Comparison of ENCODE assay signal across 8 cellular contexts in the genomic region with DNA sequence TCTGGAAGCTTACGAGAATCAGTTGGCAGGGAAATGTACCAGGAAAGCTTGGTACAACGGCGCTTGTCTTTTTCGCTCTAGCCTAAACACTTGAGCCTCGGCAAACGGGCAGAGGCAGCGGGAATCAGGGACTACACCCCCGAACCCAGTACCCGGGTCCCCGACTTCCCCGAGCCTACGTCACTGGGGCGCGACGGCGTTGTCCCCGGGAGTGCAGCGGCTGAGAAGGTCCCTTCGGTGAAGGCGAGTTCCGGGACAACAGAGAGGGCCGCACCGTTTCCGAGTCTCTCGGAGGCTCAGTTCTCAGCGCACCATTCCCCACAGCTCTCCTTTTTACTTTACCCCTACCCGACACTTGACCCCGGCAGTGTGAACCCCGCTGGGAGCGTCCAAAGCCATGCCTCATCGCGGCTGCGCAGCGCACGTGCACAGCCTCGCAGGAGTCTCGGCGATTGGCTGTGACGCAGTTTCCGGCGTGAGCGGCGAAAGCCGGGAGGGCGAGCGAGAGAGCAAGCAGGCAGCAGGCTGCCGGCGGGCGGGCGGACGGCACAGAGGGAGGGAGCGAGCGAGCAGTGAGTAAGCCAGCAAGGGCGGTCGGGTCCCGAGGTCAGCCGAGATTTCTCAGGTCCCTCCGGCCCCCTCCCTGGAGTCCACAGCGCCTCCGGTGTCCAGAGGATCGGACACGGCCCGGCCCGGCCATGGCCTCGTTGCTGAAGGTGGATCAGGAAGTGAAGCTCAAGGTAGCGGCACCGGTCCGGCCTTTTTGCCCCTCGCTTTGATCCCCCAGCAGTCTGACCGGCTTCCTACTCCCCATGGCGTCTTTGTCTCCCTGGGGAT. TPM values are rescaled to one million over a fixed set of nuclear protein-coding genes. Genes with fewer than 3 reads are reported as not detected.
A peak's percentile ranks its signal among the peaks of the same experiment; 100 is the strongest.
DNase-seq lines count a peak whose midpoint lies in the region; ATAC-seq and TF ChIP-seq lines count a peak whose summit lies in the region.

A gene with protein sequence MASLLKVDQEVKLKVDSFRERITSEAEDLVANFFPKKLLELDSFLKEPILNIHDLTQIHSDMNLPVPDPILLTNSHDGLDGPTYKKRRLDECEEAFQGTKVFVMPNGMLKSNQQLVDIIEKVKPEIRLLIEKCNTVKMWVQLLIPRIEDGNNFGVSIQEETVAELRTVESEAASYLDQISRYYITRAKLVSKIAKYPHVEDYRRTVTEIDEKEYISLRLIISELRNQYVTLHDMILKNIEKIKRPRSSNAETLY (plus strand): TSS at position 464 of the 837 bp plus-strand sequence. CDS start 235 bp downstream, at position 699.

- no peaks in the 10 kb centered on the region for H3K9me3 Mint-ChIP-seq in activated naive CD8-positive, alpha-beta T cell treated with anti-CD3 and anti-CD28 coated beads, Interleukin-2, amount 10 ng/mL, durations not matched to agents 7 days and 5 days

- intact Hi-C loops in Right ventricle myocardium inferior (cut with DNase I) (no loop called here), tibial artery (cut with DNase I; ENCODE audit: low total_unique reads) (no loop called here)

- no peaks in the 10 kb centered on the region for H3K27me3 Mint-ChIP-seq in activated naive CD8-positive, alpha-beta T cell treated with anti-CD3 and anti-CD28 coated beads, Interleukin-2, amount 10 ng/mL, durations not matched to agents 7 days and 5 days

- peaks cover 4% of the 10 kb centered on the region; the same call in 1 of the 2 replicates for H3F3A ChIP-seq in SU-DHL-6 (ENCODE audit: insufficient read depth)

- H3K27me3 ChIP-seq in SU-DHL-6 (ENCODE audit: low read length), result no peaks in the 10 kb centered on the region
- no peaks in the 10 kb centered on the region for H3K27me3 ChIP-seq in parathyroid adenoma (ENCODE audit: control insufficient read depth, insufficient read depth, low read length)
- H3K27me3 ChIP-seq in tibial artery, result no peaks in the 10 kb centered on the region

- TF ChIP-seq CTCF in GM10266 (IDR thresholded peaks at IDR 0.05; ENCODE audit: control insufficient read depth, insufficient read depth, low read depth, missing control alignments), result no peak
- no peak for TF ChIP-seq CTCF in SU-DHL-6 (IDR thresholded peaks at IDR 0.05; ENCODE audit: insufficient read depth, low read length, poor library complexity, severe bottlenecking)
- no peak for TF ChIP-seq CTCF in parathyroid adenoma (IDR thresholded peaks at IDR 0.05)
- TF ChIP-seq CTCF in tibial artery (IDR thresholded peaks at IDR 0.05), result peak in 1 of 2 experiments; percentile 4

- peak within 1 kb of the TSS; percentile 97 for H3K27ac Mint-ChIP-seq in activated naive CD8-positive, alpha-beta T cell treated with anti-CD3 and anti-CD28 coated beads, Interleukin-2, amount 10 ng/mL, durations not matched to agents 7 days and 5 days

- peak within 1 kb of the TSS; percentile 83 for H2AFZ ChIP-seq in SU-DHL-6 (ENCODE audit: low read depth, low read length, severe bottlenecking)
- peak within 1 kb of the TSS; percentile 96 for H2AFZ ChIP-seq in parathyroid adenoma

- peak within 1 kb of the TSS; percentile 43 for H3K27ac ChIP-seq in SU-DHL-6 (ENCODE audit: low read depth, low read length)
- peak within 1 kb of the TSS; percentile 71 for H3K27ac ChIP-seq in parathyroid adenoma
- H3K27ac ChIP-seq in tibial artery, result peak within 1 kb of the TSS; percentile 85 to 86

- peak within 1 kb of the TSS; percentile 91 for H3K9ac ChIP-seq in SU-DHL-6 (ENCODE audit: low read length)
- H3K9ac ChIP-seq in parathyroid adenoma, result peak within 1 kb of the TSS; percentile 40

- H3K9me2 ChIP-seq in SU-DHL-6 (replicated peaks; ENCODE audit: insufficient read depth, low read length), result no peaks in the 10 kb centered on the region

- H3K36me3 ChIP-seq in SU-DHL-6 (ENCODE audit: low read length) (peaks cover 17% of the 10 kb centered on the region; the same call in 1 of the 2 replicates), parathyroid adenoma (ENCODE audit: control insufficient read depth, insufficient read depth, low read length) (no peaks in the 10 kb centered on the region), tibial artery (peaks cover 16 to 35% (median 21%) of the 10 kb centered on the region in 3 donors)

- H3K36me3 Mint-ChIP-seq in activated naive CD8-positive, alpha-beta T cell treated with anti-CD3 and anti-CD28 coated beads, Interleukin-2, amount 10 ng/mL, durations not matched to agents 7 days and 5 days, result peaks cover 24% of the 10 kb centered on the region

- H3K4me1 ChIP-seq in parathyroid adenoma, result peaks cover 4% of the 10 kb centered on the region
- H3K4me1 ChIP-seq in tibial artery, result peaks cover 0 to 23% (median 6%) of the 10 kb centered on the region in 4 donors

- H3K4me3 Mint-ChIP-seq in activated naive CD8-positive, alpha-beta T cell treated with anti-CD3 and anti-CD28 coated beads, Interleukin-2, amount 10 ng/mL, durations not matched to agents 7 days and 5 days, result peak within 1 kb of the TSS; percentile 92

- POLR2A ChIA-PET in activated naive CD8-positive, alpha-beta T cell treated with anti-CD3 and anti-CD28 coated beads, Interleukin-2, amount 10 ng/mL, durations not matched to agents 7 days and 5 days (lab: Charles Lee), result interaction anchor here (0.6 to 2.8 kb wide), 8 partner anchors 9 to 165 kb away, joined by 3 to 44 read pairs (median 4); a partner anchor contains a TSS

- peak within 1 kb of the TSS; percentile 87 for H3K4me3 ChIP-seq in SU-DHL-6 (ENCODE audit: insufficient read depth, low read length, poor library complexity, severe bottlenecking)
- H3K4me3 ChIP-seq in parathyroid adenoma (ENCODE audit: low read depth, low read length), result peak within 1 kb of the TSS; percentile 73
- peak within 1 kb of the TSS; percentile 80 to 81 for H3K4me3 ChIP-seq in tibial artery

- H3K9me3 ChIP-seq in SU-DHL-6 (ENCODE audit: insufficient read depth, low read length) (no peaks in the 10 kb centered on the region), parathyroid adenoma (ENCODE audit: control insufficient read depth, low read length) (no peaks in the 10 kb centered on the region), tibial artery (no peaks in the 10 kb centered on the region)

- H3K4me2 ChIP-seq in SU-DHL-6 (ENCODE audit: low read depth, low read length, poor library complexity, severe bottlenecking), result peak within 1 kb of the TSS; percentile 92
- H3K4me2 ChIP-seq in parathyroid adenoma (ENCODE audit: low read length), result peak within 1 kb of the TSS; percentile 74

- H4K20me1 ChIP-seq in SU-DHL-6 (ENCODE audit: low read depth, low read length), result no peaks in the 10 kb centered on the region

- H3K79me2 ChIP-seq in SU-DHL-6 (ENCODE audit: insufficient read depth, low read length) (peaks cover 33% of the 10 kb centered on the region), parathyroid adenoma (peaks cover 8% of the 10 kb centered on the region)

- DNase-seq in GM10266 (ENCODE audit: extremely low spot score), result peak; percentile 89
- peak; percentile 89 for DNase-seq in NCI-H1092 treated with DMSO at 0.1 percent for 48 hours (lab: John Stamatoyannopoulos, UW)
- DNase-seq in activated naive CD8-positive, alpha-beta T cell treated with anti-CD3 and anti-CD28 coated beads, Interleukin-2, amount 10 ng/mL, durations not matched to agents 7 days and 5 days, result peak; percentile 92
- peak; percentile 98 for DNase-seq in Right ventricle myocardium inferior (ENCODE audit: missing footprints)
- peak; percentile 87 to 92 for DNase-seq in tibial artery

- ATAC-seq in HG02588 (IDR thresholded peaks at IDR 0.05; ENCODE audit: unreplicated experiment), result peak; percentile 77
- peak; percentile 92 for ATAC-seq in activated naive CD8-positive, alpha-beta T cell treated with anti-CD3 and anti-CD28 coated beads, Interleukin-2, amount 10 ng/mL, durations not matched to agents 7 days and 5 days (ENCODE audit: low read depth)
- ATAC-seq in Right ventricle myocardium inferior, result peak; percentile 93

- H3K4me1 Mint-ChIP-seq in activated naive CD8-positive, alpha-beta T cell treated with anti-CD3 and anti-CD28 coated beads, Interleukin-2, amount 10 ng/mL, durations not matched to agents 7 days and 5 days, result peaks cover 19% of the 10 kb centered on the region

RNA-seq across cellular contexts. Expression of the gene that starts here (rescaled TPM):
- 10 to 100 TPM; 85.0 to 96.6 TPM for total RNA-seq in activated naive CD8-positive, alpha-beta T cell treated with anti-CD3 and anti-CD28 coated beads, Interleukin-2, amount 10 ng/mL, durations not matched to agents 7 days and 5 days
- 69.0 TPM for total RNA-seq in Right ventricle myocardium inferior

Comparison
In these comparisons a context has a peak if more than half of its experiments do, and no peak if none do; other contexts are left out.
1. Peak in every context shown above with its lines: DNase-seq, ATAC-seq, H3K4me3 ChIP-seq and H3K27ac ChIP-seq.